Comparison of ENCODE assay signal across 8 cellular contexts in genomic region chr7:100705341-100705752, GRCh38. TPM values are rescaled to one million over a fixed set of nuclear protein-coding genes. Genes with fewer than 3 reads are reported as not detected.
DNase-seq lines count a peak whose midpoint lies in the region; ATAC-seq, FAIRE-seq and TF ChIP-seq lines count a peak whose summit lies in the region.

No MANE protein-coding gene starts in this region.

- peak overlapping the region; percentile 90 for H3K27ac ChIP-seq in kidney (ENCODE audit: low read depth in 2 of 2, low read length in 2 of 2)

- H3K4me3 Mint-ChIP-seq in central memory CD8-positive, alpha-beta T cell, result peak overlapping the region; percentile 88

- peak; percentile 70 for TF ChIP-seq CTCF in kidney (IDR thresholded peaks at IDR 0.05; ENCODE audit: borderline replicate concordance, extremely low read depth, insufficient read depth)

- ATAC-seq in GM18498 (IDR thresholded peaks at IDR 0.05; ENCODE audit: unreplicated experiment) (peak; percentile 68), HG02943 (IDR thresholded peaks at IDR 0.05; ENCODE audit: low read depth, unreplicated experiment) (peak; percentile 66)
- ATAC-seq in central memory CD8-positive, alpha-beta T cell (replicated peaks; ENCODE audit: extremely low read depth, poor library complexity, severe bottlenecking), result peak; percentile 55

- H3K27ac Mint-ChIP-seq in central memory CD8-positive, alpha-beta T cell (ENCODE audit: low read depth), result peak overlapping the region; percentile 98

- peaks cover under 1% of the 10 kb centered on the region for H3K27me3 Mint-ChIP-seq in central memory CD8-positive, alpha-beta T cell

- H3K9me3 Mint-ChIP-seq in central memory CD8-positive, alpha-beta T cell, result no peaks in the 10 kb centered on the region

- H3K9me3 ChIP-seq in kidney (ENCODE audit: control insufficient read depth in 1 of 2, low read length in 2 of 2), result no peaks in the 10 kb centered on the region

- peaks cover 0 to 12% of the 10 kb centered on the region in 2 donors for H3K4me1 ChIP-seq in kidney (ENCODE audit: control insufficient read depth in 1 of 2, insufficient read depth in 1 of 2, low read depth in 1 of 2, low read length in 2 of 2)

- H3K9ac ChIP-seq in kidney (ENCODE audit: low read length in 2 of 2), result peak overlapping the region; percentile 13 to 88

- peaks cover 0 to 2% of the 10 kb centered on the region in 2 donors for H3K36me3 ChIP-seq in kidney (ENCODE audit: control insufficient read depth in 1 of 2, insufficient read depth in 2 of 2, low read length in 2 of 2)

- intact Hi-C loops in kidney (cut with DNase I), result no loop called here

- peaks cover 21% of the 10 kb centered on the region for H3K4me1 Mint-ChIP-seq in central memory CD8-positive, alpha-beta T cell

- peaks cover 8% of the 10 kb centered on the region for H3K36me3 Mint-ChIP-seq in central memory CD8-positive, alpha-beta T cell (ENCODE audit: insufficient read depth)

- peak overlapping the region; percentile 84 to 89 for H3K4me3 ChIP-seq in kidney (ENCODE audit: low read length in 2 of 2)

- no peak for FAIRE-seq in kidney (lab: Jason Lieb, UNC)

- DNase-seq in 8988T (peak; percentile 70), NCI-H2029 treated with DMSO at 0.1 percent for 48 hours (lab: John Stamatoyannopoulos, UW) (peak; percentile 24), kidney (peak; percentile 90)
- DNase-seq in activated CD4-positive, CD25-positive, alpha-beta regulatory T cell treated with anti-CD3 and anti-CD28 coated beads, Interleukin-2, amount 50 U/mL, for 16 hours (ENCODE audit: low read depth, low spot score), result peak; percentile 58
- peak; percentile 56 to 74 for DNase-seq in central memory CD8-positive, alpha-beta T cell (ENCODE audit: low spot score in 2 of 2)
- peak; percentile 37 to 73 for DNase-seq in stimulated activated CD4-positive, alpha-beta T cell treated with anti-CD3 and anti-CD28 coated beads, Interleukin-1b, Interleukin-23, amount 100 ng/mL, for 1 hour (ENCODE audit: low read depth in 2 of 2)

RNA-seq across cellular contexts. Expression of gene POP7, which starts 0.6 kb away (rescaled TPM):
- total RNA-seq in kidney, result 25.7 TPM
- polyA plus RNA-seq in kidney (ENCODE audit: insufficient read depth, low read depth, low replicate concordance), result 41.8 TPM

RNA-seq across cellular contexts. Expression of gene GIGYF1, which starts 11.3 kb away (rescaled TPM):
- total RNA-seq in kidney, result 51.3 TPM
- polyA plus RNA-seq in kidney (ENCODE audit: insufficient read depth, low read depth, low replicate concordance), result 11.6 TPM

RNA-seq across cellular contexts. Expression of gene EPO, which starts 14.9 kb away (rescaled TPM):
- not detected for total RNA-seq in kidney
- not detected for polyA plus RNA-seq in kidney (ENCODE audit: insufficient read depth, low read depth, low replicate concordance)

RNA-seq across cellular contexts. Expression of gene ZAN, which starts 28.0 kb away (rescaled TPM):
- not detected for total RNA-seq in kidney
- polyA plus RNA-seq in kidney (ENCODE audit: insufficient read depth, low read depth, low replicate concordance), result not detected

RNA-seq across cellular contexts. Expression of gene GNB2, which starts 31.8 kb away (rescaled TPM):
- 265 TPM for total RNA-seq in kidney
- polyA plus RNA-seq in kidney (ENCODE audit: insufficient read depth, low read depth, low replicate concordance), result 234 TPM

Comparison
In these comparisons a context has a peak if more than half of its experiments do, and no peak if none do; other contexts are left out.
1. Peak in every context shown above with its lines: DNase-seq, ATAC-seq, H3K4me3 ChIP-seq and H3K27ac ChIP-seq.
2. DNase-seq: peak in every context shown above with its lines; median percentile 90 in kidney; 70 in 8988T; 65 in central memory CD8-positive, alpha-beta T cell; 58 in activated CD4-positive, CD25-positive, alpha-beta regulatory T cell treated with anti-CD3 and anti-CD28 coated beads, Interleukin-2, amount 50 U/mL, for 16 hours; 55 in stimulated activated CD4-positive, alpha-beta T cell treated with anti-CD3 and anti-CD28 coated beads, Interleukin-1b, Interleukin-23, amount 100 ng/mL, for 1 hour; 24 in NCI-H2029 treated with DMSO at 0.1 percent for 48 hours.